Comparison of ENCODE assay signal across 17 cellular contexts in genomic region chr6:112270756-112271155, GRCh38. TPM values are rescaled to one million over a fixed set of nuclear protein-coding genes. Genes with fewer than 3 reads are reported as not detected.
DNase-seq lines count a peak whose midpoint lies in the region.
"Had no signal": no experiment of that assay in that cellular context is flagged by ENCODE, and none has a peak within 500 bp of the region (broad histone marks: within the 10 kb centered on the region; RNA-seq: fewer than 3 reads in every experiment).

No MANE protein-coding gene starts in this region.

- H3K27me3 ChIP-seq in BLaER1 (no peaks in the 10 kb centered on the region), mesenchymal stem cell (ENCODE audit: control insufficient read depth in 1 of 2, insufficient read depth in 1 of 2, low read length in 2 of 2) (no peaks in the 10 kb centered on the region), subcutaneous abdominal adipose tissue (ENCODE audit: control insufficient read depth in 5 of 5, insufficient read depth in 4 of 5, low read length in 5 of 5) (no peaks in the 10 kb centered on the region)
- no peaks in the 10 kb centered on the region for H3K27me3 ChIP-seq in BLaER1 treated with 17β-estradiol and CSF1 and Interleukin-3, amounts not matched to agents 10 nM and 100 nM

- H3K14ac ChIP-seq in mesenchymal stem cell (ENCODE audit: low read length in 2 of 2) = no peak overlapping the region

- H3K9ac ChIP-seq in BLaER1 = no peak overlapping the region
- H3K9ac ChIP-seq in BLaER1 treated with 17β-estradiol and CSF1 and Interleukin-3, amounts not matched to agents 10 nM and 100 nM = no peak overlapping the region
- no peak overlapping the region for H3K9ac ChIP-seq in mesenchymal stem cell (ENCODE audit: low read length)
- no peak overlapping the region for H3K9ac ChIP-seq in subcutaneous abdominal adipose tissue (ENCODE audit: low read length in 5 of 5)

- no peak overlapping the region for H4K8ac ChIP-seq in mesenchymal stem cell (ENCODE audit: low read length)

- peak overlapping the region; percentile 19 for H2BK120ac ChIP-seq in mesenchymal stem cell (ENCODE audit: low read depth, low read length)

- no peaks in the 10 kb centered on the region for H3K79me1 ChIP-seq in mesenchymal stem cell (replicated peaks; ENCODE audit: low read length, poor library complexity, severe bottlenecking)

- no peak overlapping the region for H2AK5ac ChIP-seq in mesenchymal stem cell (ENCODE audit: low read length, severe bottlenecking)

- H2BK5ac ChIP-seq in mesenchymal stem cell (ENCODE audit: low read depth, low read length, poor library complexity, severe bottlenecking) = no peak overlapping the region

- peak overlapping the region in 1 of 2 experiments; percentile 49 for H3K18ac ChIP-seq in mesenchymal stem cell (ENCODE audit: low read depth in 1 of 2, low read length in 2 of 2)

- H3K4me3 ChIP-seq in BLaER1 (no peak overlapping the region), mesenchymal stem cell (ENCODE audit: insufficient read depth in 1 of 2, low read depth in 1 of 2, low read length in 2 of 2) (no peak overlapping the region), subcutaneous abdominal adipose tissue (ENCODE audit: low read depth in 1 of 5, low read length in 5 of 5) (no peak overlapping the region)
- H3K4me3 ChIP-seq in BLaER1 treated with 17β-estradiol and CSF1 and Interleukin-3, amounts not matched to agents 10 nM and 100 nM = no peak overlapping the region
- H3K4me3 ChIP-seq: GM12878, HAP-1 had no signal

- H3K4me2 ChIP-seq in BLaER1 = peak overlapping the region; percentile 77
- H3K4me2 ChIP-seq in BLaER1 treated with 17β-estradiol and CSF1 and Interleukin-3, amounts not matched to agents 10 nM and 100 nM = peak overlapping the region in 7 of 11 experiments; percentile 23 to 74 (median 61); a peak in 11 of 22 replicates
- no peak overlapping the region for H3K4me2 ChIP-seq in mesenchymal stem cell (ENCODE audit: low read length, poor library complexity, severe bottlenecking)

- WGBS in mesenchymal stem cell = no CpG with 5 or more reads among the region's 1 CpG

- no peak overlapping the region for H3K23ac ChIP-seq in mesenchymal stem cell (ENCODE audit: low read length in 2 of 2)

- H3K27ac ChIP-seq in BLaER1 = no peak overlapping the region
- no peak overlapping the region for H3K27ac ChIP-seq in BLaER1 treated with 17β-estradiol and CSF1 and Interleukin-3, amounts not matched to agents 10 nM and 100 nM
- H3K27ac ChIP-seq in mesenchymal stem cell (ENCODE audit: low read length, poor library complexity, severe bottlenecking) = no peak overlapping the region
- H3K27ac ChIP-seq in subcutaneous abdominal adipose tissue (ENCODE audit: low read depth, low read length) = peak overlapping the region; percentile 79

- H3K36me3 ChIP-seq in BLaER1 (no peaks in the 10 kb centered on the region), mesenchymal stem cell (ENCODE audit: control insufficient read depth in 1 of 2, insufficient read depth in 2 of 2, low read depth in 1 of 2, low read length in 2 of 2) (no peaks in the 10 kb centered on the region), subcutaneous abdominal adipose tissue (ENCODE audit: control insufficient read depth in 5 of 5, insufficient read depth in 5 of 5, low read length in 5 of 5) (no peaks in the 10 kb centered on the region)
- H3K36me3 ChIP-seq in BLaER1 treated with 17β-estradiol and CSF1 and Interleukin-3, amounts not matched to agents 10 nM and 100 nM = no peaks in the 10 kb centered on the region
- H3K36me3 ChIP-seq: HAP-1 had no signal

- no peak overlapping the region for H2BK12ac ChIP-seq in mesenchymal stem cell (ENCODE audit: low read length in 2 of 2)

- no peak overlapping the region for H3K4ac ChIP-seq in mesenchymal stem cell (ENCODE audit: low read depth in 1 of 2, low read length in 2 of 2)

- H2AFZ ChIP-seq in mesenchymal stem cell (ENCODE audit: low read depth, low read length) = no peak overlapping the region

- DNase-seq in mesenchymal stem cell (no peak), superior temporal gyrus (ENCODE audit: extremely low spot score) (no peak), retina (no peak)
- DNase-seq: CD4-positive, alpha-beta T cell; CD8-positive, alpha-beta memory T cell; DMS 273 treated with DMSO at 0.1 percent for 48 hours; DMS79; EL; GDM1; GOT3; HFFc6 had no signal

- H3K9me3 ChIP-seq in BLaER1 = no peaks in the 10 kb centered on the region
- H3K9me3 ChIP-seq in BLaER1 treated with 17β-estradiol and CSF1 and Interleukin-3, amounts not matched to agents 10 nM and 100 nM (replicated peaks in 1 of 11) = peaks cover 0 to 4% (median 0%) of the 10 kb centered on the region in 11 experiments; a peak in 2 of 22 replicates
- H3K9me3 ChIP-seq in mesenchymal stem cell (ENCODE audit: control insufficient read depth, low read length) = no peaks in the 10 kb centered on the region
- no peaks in the 10 kb centered on the region for H3K9me3 ChIP-seq in subcutaneous abdominal adipose tissue (ENCODE audit: control insufficient read depth in 5 of 5, low read length in 5 of 5)
- H3K9me3 ChIP-seq: HAP-1 had no signal

- no peaks in the 10 kb centered on the region for H4K20me1 ChIP-seq in BLaER1
- H4K20me1 ChIP-seq in BLaER1 treated with 17β-estradiol and CSF1 and Interleukin-3, amounts not matched to agents 10 nM and 100 nM = no peaks in the 10 kb centered on the region

- H4K91ac ChIP-seq in mesenchymal stem cell (ENCODE audit: low read length) = no peak overlapping the region

- H3K4me1 ChIP-seq in BLaER1 (peaks cover 61% of the 10 kb centered on the region), mesenchymal stem cell (ENCODE audit: control insufficient read depth, insufficient read depth, low read depth, low read length) (no peaks in the 10 kb centered on the region), subcutaneous abdominal adipose tissue (ENCODE audit: control insufficient read depth in 5 of 5, insufficient read depth in 5 of 5, low read length in 5 of 5) (peaks cover 0 to 37% (median 32%) of the 10 kb centered on the region in 5 donors)
- H3K4me1 ChIP-seq in BLaER1 treated with 17β-estradiol and CSF1 and Interleukin-3, amounts not matched to agents 10 nM and 100 nM = peaks cover 9 to 61% (median 49%) of the 10 kb centered on the region in 10 experiments
- H3K4me1 ChIP-seq: HAP-1 had no signal

- no peak overlapping the region for H2BK15ac ChIP-seq in mesenchymal stem cell (ENCODE audit: low read depth, poor library complexity, severe bottlenecking)

RNA-seq across cellular contexts. Expression of gene LAMA4, which starts 16.4 kb away (rescaled TPM):
- 51.1 TPM for polyA plus RNA-seq in mesenchymal stem cell (2013, experiment 1 of 2)
- polyA plus RNA-seq in mesenchymal stem cell (2013, experiment 2 of 2) = 47.5 TPM
- polyA plus RNA-seq: CD14-positive monocyte; CD8-positive, alpha-beta memory T cell had no signal
